ENCODE assay signal across 22 cellular contexts in the genomic region with DNA sequence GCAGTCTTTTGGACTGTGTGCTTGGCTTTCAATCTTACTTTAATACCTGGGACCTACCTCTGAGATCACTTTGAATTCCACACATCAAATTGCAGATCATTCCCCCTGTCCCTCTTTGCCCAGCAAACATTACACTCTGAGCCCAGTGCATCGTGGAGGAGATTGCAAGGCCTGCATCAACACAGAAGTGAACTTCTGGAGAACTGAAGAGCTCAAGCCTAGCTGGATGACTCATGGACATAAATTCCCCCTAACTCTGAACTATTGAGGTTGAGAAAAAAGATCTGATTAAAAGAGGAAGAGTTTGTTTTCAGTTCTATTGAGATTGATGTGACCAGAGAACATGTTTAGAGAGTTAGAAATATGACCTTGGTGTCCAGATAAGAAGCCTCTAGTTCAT.
A peak's percentile ranks its signal among the peaks of the same experiment; 100 is the strongest.
DNase-seq lines count a peak whose midpoint lies in the region; ATAC-seq and TF ChIP-seq lines count a peak whose summit lies in the region.
"Had no signal": no experiment of that assay in that cellular context is flagged by ENCODE, and none has a peak within 500 bp of the region (broad histone marks: within the 10 kb centered on the region; RNA-seq: fewer than 3 reads in every experiment).

No MANE protein-coding gene starts in this region.

- H3K36me3 Mint-ChIP-seq in activated CD4-positive, alpha-beta T cell treated with anti-CD3 and anti-CD28 coated beads, Interleukin-2, amount 10 ng/mL, durations not matched to agents 24 days and 14 days (ENCODE audit: low read depth): no peaks in the 10 kb centered on the region
- no peaks in the 10 kb centered on the region for H3K36me3 Mint-ChIP-seq in activated naive CD8-positive, alpha-beta T cell treated with anti-CD3 and anti-CD28 coated beads, Interleukin-2, amount 50 U/mL, for 24 hours (ENCODE audit: low read depth)
- H3K36me3 Mint-ChIP-seq: CD14-positive monocyte, immature natural killer cell had no signal

- peak overlapping the region; percentile 58 for H3K27ac Mint-ChIP-seq in activated CD4-positive, alpha-beta T cell treated with anti-CD3 and anti-CD28 coated beads, Interleukin-2, amount 10 ng/mL, durations not matched to agents 24 days and 14 days
- H3K27ac Mint-ChIP-seq in activated naive CD8-positive, alpha-beta T cell treated with anti-CD3 and anti-CD28 coated beads, Interleukin-2, amount 50 U/mL, for 24 hours: peak overlapping the region; percentile 63
- H3K27ac Mint-ChIP-seq: immature natural killer cell, nephron progenitor cell had no signal

- H3K9me3 Mint-ChIP-seq in activated CD4-positive, alpha-beta T cell treated with anti-CD3 and anti-CD28 coated beads, Interleukin-2, amount 10 ng/mL, durations not matched to agents 24 days and 14 days: peaks cover 22% of the 10 kb centered on the region
- H3K9me3 Mint-ChIP-seq in activated naive CD8-positive, alpha-beta T cell treated with anti-CD3 and anti-CD28 coated beads, Interleukin-2, amount 50 U/mL, for 24 hours: peaks cover 4% of the 10 kb centered on the region
- H3K9me3 Mint-ChIP-seq: immature natural killer cell, nephron progenitor cell had no signal

- no peak for DNase-seq in activated CD4-positive, alpha-beta T cell treated with anti-CD3 and anti-CD28 coated beads, Interleukin-2, amount 10 ng/mL, durations not matched to agents 24 days and 14 days
- no peak for DNase-seq in activated CD4-positive, alpha-beta T cell treated with anti-CD3 and anti-CD28 coated beads, Interleukin-2, amount 50 U/mL, for 48 hours
- DNase-seq in stimulated activated CD4-positive, alpha-beta T cell treated with anti-CD3 and anti-CD28 coated beads, Interleukin-1b, Interleukin-23, amount 100 ng/mL, for 48 hours: peak; percentile 9
- DNase-seq in stimulated activated CD4-positive, alpha-beta T cell treated with anti-CD3 and anti-CD28 coated beads, Interleukin-12 subunit alpha, Interleukin-12 subunit beta, amount 100 ng/mL, for 4 hours: no peak
- no peak for DNase-seq in activated naive CD8-positive, alpha-beta T cell treated with anti-CD3 and anti-CD28 coated beads, Interleukin-2, amount 50 U/mL, for 24 hours
- DNase-seq in adrenal gland (no peak), mesenteric fat pad (ENCODE audit: low spot score) (no peak)
- DNase-seq: activated CD4-positive, alpha-beta T cell treated with anti-CD3 and anti-CD28 coated beads, Interleukin-2, amount 50 U/mL, for 4 hours; caudate nucleus; DMS79; effector memory CD4-positive, alpha-beta T cell; GM23248; immature natural killer cell; IMR-90; left colon; nephron progenitor cell; SIG-M5; stomach had no signal

- peaks cover 3% of the 10 kb centered on the region for H3K27me3 Mint-ChIP-seq in activated CD4-positive, alpha-beta T cell treated with anti-CD3 and anti-CD28 coated beads, Interleukin-2, amount 10 ng/mL, durations not matched to agents 24 days and 14 days
- H3K27me3 Mint-ChIP-seq in activated naive CD8-positive, alpha-beta T cell treated with anti-CD3 and anti-CD28 coated beads, Interleukin-2, amount 50 U/mL, for 24 hours: no peaks in the 10 kb centered on the region

- H3K9me3 ChIP-seq in adrenal gland (replicated peaks in 1 of 3): no peaks in the 10 kb centered on the region
- H3K9me3 ChIP-seq: stomach had no signal

- TF ChIP-seq POLR2A in adrenal gland (IDR thresholded peaks at IDR 0.05): no peak

- H3K36me3 ChIP-seq in adrenal gland (replicated peaks in 1 of 2): no peaks in the 10 kb centered on the region
- H3K36me3 ChIP-seq: stomach had no signal

- no peaks in the 10 kb centered on the region for H3K4me1 ChIP-seq in adrenal gland (replicated peaks in 1 of 2)

- intact Hi-C loops in activated CD4-positive, alpha-beta T cell treated with anti-CD3 and anti-CD28 coated beads, Interleukin-2, amount 10 ng/mL, durations not matched to agents 24 days and 14 days (cut with micrococcal nuclease): loop anchor here (10.0 kb wide), 2 partner anchors 59 to 141 kb away; no protein-coding TSS in a partner anchor
- intact Hi-C loops in adrenal gland (cut with DNase I): no loop called here

- H3K4me3 ChIP-seq in adrenal gland: no peak overlapping the region
- H3K4me3 ChIP-seq: coronary artery, GM23248, stomach had no signal

- H3K4me1 Mint-ChIP-seq in activated CD4-positive, alpha-beta T cell treated with anti-CD3 and anti-CD28 coated beads, Interleukin-2, amount 10 ng/mL, durations not matched to agents 24 days and 14 days: peaks cover 9% of the 10 kb centered on the region
- H3K4me1 Mint-ChIP-seq in activated naive CD8-positive, alpha-beta T cell treated with anti-CD3 and anti-CD28 coated beads, Interleukin-2, amount 50 U/mL, for 24 hours: peaks cover 18% of the 10 kb centered on the region
- H3K4me1 Mint-ChIP-seq: nephron progenitor cell had no signal

- H3K27me3 ChIP-seq in adrenal gland: no peaks in the 10 kb centered on the region

- ATAC-seq in activated naive CD8-positive, alpha-beta T cell treated with anti-CD3 and anti-CD28 coated beads, Interleukin-2, amount 50 U/mL, for 24 hours: peak; percentile 70
- ATAC-seq in HG03175 (IDR thresholded peaks at IDR 0.05; ENCODE audit: unreplicated experiment): no peak
- ATAC-seq: left colon had no signal

- TF ChIP-seq CTCF in adrenal gland (IDR thresholded peaks at IDR 0.05): no peak

- WGBS in adrenal gland, 4 donors: 21 to 47% (median 33%) methylated on average over 1 of the region's 1 CpG

- no peak overlapping the region for H3K27ac ChIP-seq in adrenal gland
- H3K27ac ChIP-seq: coronary artery, epithelial cell of prostate, GM23248, stomach had no signal

- no peak overlapping the region for H3K4me3 Mint-ChIP-seq in activated CD4-positive, alpha-beta T cell treated with anti-CD3 and anti-CD28 coated beads, Interleukin-2, amount 10 ng/mL, durations not matched to agents 24 days and 14 days
- H3K4me3 Mint-ChIP-seq in activated naive CD8-positive, alpha-beta T cell treated with anti-CD3 and anti-CD28 coated beads, Interleukin-2, amount 50 U/mL, for 24 hours: peak overlapping the region; percentile 12
- H3K4me3 Mint-ChIP-seq: CD14-positive monocyte, immature natural killer cell, nephron progenitor cell had no signal
